15 cellular contexts compared by ENCODE assay signal in genomic region chr6:168102093-168102985, GRCh38. TPM values are rescaled to one million over a fixed set of nuclear protein-coding genes. Genes with fewer than 3 reads are reported as not detected.
A peak's percentile ranks its signal among the peaks of the same experiment; 100 is the strongest.
DNase-seq lines count a peak whose midpoint lies in the region; ATAC-seq and TF ChIP-seq lines count a peak whose summit lies in the region.
"Had no signal": no experiment of that assay in that cellular context is flagged by ENCODE, and none has a peak within 500 bp of the region (broad histone marks: within the 10 kb centered on the region; RNA-seq: fewer than 3 reads in every experiment).

No MANE protein-coding gene starts in this region.

- no peak for ATAC-seq in GM18517 (IDR thresholded peaks at IDR 0.05; ENCODE audit: unreplicated experiment)

- WGBS in tibial nerve, 2 donors = 80 to 81% methylated on average over 21 of the region's 21 CpGs

- H3K4me3 ChIP-seq in WERI-Rb-1 (ENCODE audit: low read depth, low read length) (no peak overlapping the region), tibial nerve (no peak overlapping the region)
- H3K4me3 ChIP-seq: adrenal gland had no signal

- no peak for TF ChIP-seq POLR2A in tibial nerve (IDR thresholded peaks at IDR 0.05)

- H3K36me3 ChIP-seq in WERI-Rb-1 = no peaks in the 10 kb centered on the region
- no peaks in the 10 kb centered on the region for H3K36me3 ChIP-seq in tibial nerve
- H3K36me3 ChIP-seq: adrenal gland, right atrium auricular region had no signal

- peak overlapping the region; percentile 50 to 76 (median 70) for H3K27ac Mint-ChIP-seq in nephron

- TF ChIP-seq CTCF in nephron (IDR thresholded peaks at IDR 0.05; ENCODE audit: unreplicated experiment in 3 of 3) (no peak), WERI-Rb-1 (IDR thresholded peaks at IDR 0.05; ENCODE audit: low read depth, low read length) (no peak), tibial nerve (IDR thresholded peaks at IDR 0.05) (no peak)

- H3K9me3 Mint-ChIP-seq in nephron = no peaks in the 10 kb centered on the region

- H3K27me3 Mint-ChIP-seq in nephron (ENCODE audit: low read depth) = peaks cover 17% of the 10 kb centered on the region

- H3K36me3 Mint-ChIP-seq in nephron (ENCODE audit: low read depth) = no peaks in the 10 kb centered on the region

- DNase-seq in DMS153 (lab: John Stamatoyannopoulos, UW) (peak; percentile 91), NCI-H1417 treated with DMSO at 0.1 percent for 48 hours (lab: John Stamatoyannopoulos, UW) (peak; percentile 51), NCI-H774 (lab: John Stamatoyannopoulos, UW) (peak; percentile 85), WERI-Rb-1 (no peak), hepatic stellate cell (ENCODE audit: low spot score) (no peak), tibial nerve (ENCODE audit: low spot score in 2 of 2) (no peak)
- DNase-seq: adrenal gland; EL; stimulated activated CD4-positive, alpha-beta T cell treated with anti-CD3 and anti-CD28 coated beads, Interleukin-4, amount 100 ng/mL, for 4 hours; stimulated activated naive CD4-positive, alpha-beta T cell had no signal

- H3K27me3 ChIP-seq in WERI-Rb-1 (ENCODE audit: insufficient read depth, low read depth, severe bottlenecking) (no peaks in the 10 kb centered on the region), tibial nerve (peaks cover 0 to 41% of the 10 kb centered on the region in 2 donors)

- H3K4me3 Mint-ChIP-seq in nephron = no peak overlapping the region

- H3K27ac ChIP-seq in WERI-Rb-1 (no peak overlapping the region), tibial nerve (no peak overlapping the region)
- H3K27ac ChIP-seq: adrenal gland, right atrium auricular region had no signal

- TF ChIP-seq EP300 in tibial nerve (IDR thresholded peaks at IDR 0.05) = no peak

- H3K4me1 ChIP-seq in tibial nerve = peaks cover 0 to 23% (median 2%) of the 10 kb centered on the region in 4 donors
- H3K4me1 ChIP-seq: adrenal gland had no signal

- H3K4me1 Mint-ChIP-seq in nephron = peaks cover 23% of the 10 kb centered on the region

- H3K9me3 ChIP-seq in WERI-Rb-1 (ENCODE audit: severe bottlenecking) = no peaks in the 10 kb centered on the region
- no peaks in the 10 kb centered on the region for H3K9me3 ChIP-seq in tibial nerve
- H3K9me3 ChIP-seq: adrenal gland, right atrium auricular region had no signal

RNA-seq across cellular contexts. Expression of gene FRMD1, which starts 23.3 kb away (rescaled TPM):
- 10 to 100 TPM in 3 of 4 donors, 1 to 10 TPM in 1; 9.9 to 14.4 (median 12.5) TPM for total RNA-seq in tibial nerve
- total RNA-seq: fibroblast of lung, SK-MEL-5 had no signal

Comparison
In these comparisons a context has a peak if more than half of its experiments do, and no peak if none do; other contexts are left out.
1. DNase-seq: peak in DMS153 (single experiment), NCI-H1417 treated with DMSO at 0.1 percent for 48 hours (single experiment) and NCI-H774 (single experiment); none in WERI-Rb-1 (single experiment), hepatic stellate cell (single experiment) and tibial nerve (0 of 2).